ENCODE assay signal across 9 cellular contexts in genomic region chr3:32428092-32429068, GRCh38. TPM values are rescaled to one million over a fixed set of nuclear protein-coding genes. Genes with fewer than 3 reads are reported as not detected.
DNase-seq lines count a peak whose midpoint lies in the region; ATAC-seq and TF ChIP-seq lines count a peak whose summit lies in the region.
"Had no signal": no experiment of that assay in that cellular context is flagged by ENCODE, and none has a peak within 500 bp of the region (broad histone marks: within the 10 kb centered on the region; RNA-seq: fewer than 3 reads in every experiment).

No MANE protein-coding gene starts in this region.

- peak overlapping the region; percentile 17 for H3K27ac Mint-ChIP-seq in mesothelial cell of epicardium

- H3K9me3 Mint-ChIP-seq in mesothelial cell of epicardium: no peaks in the 10 kb centered on the region

- no peaks in the 10 kb centered on the region for H3K27me3 Mint-ChIP-seq in mesothelial cell of epicardium (ENCODE audit: low read depth)

- no peaks in the 10 kb centered on the region for H3K36me3 ChIP-seq in OCI-LY3 (replicated peaks; ENCODE audit: low read depth, low read length)

- no peaks in the 10 kb centered on the region for H3K9me3 ChIP-seq in OCI-LY3 (ENCODE audit: insufficient read depth, low read length)

- ATAC-seq in GM18868 (IDR thresholded peaks at IDR 0.05; ENCODE audit: unreplicated experiment): peak; percentile 88
- ATAC-seq in HG02588 (IDR thresholded peaks at IDR 0.05; ENCODE audit: unreplicated experiment): peak; percentile 66

- peak overlapping the region; percentile 26; the same call in 1 of the 2 replicates for H3K4me3 ChIP-seq in OCI-LY3 (ENCODE audit: low read length)

- peaks cover 66% of the 10 kb centered on the region for H3K4me1 ChIP-seq in OCI-LY3 (ENCODE audit: low read length)

- H3K36me3 Mint-ChIP-seq in mesothelial cell of epicardium: no peaks in the 10 kb centered on the region

- H3K79me2 ChIP-seq in OCI-LY3 (ENCODE audit: low read length): peaks cover 60% of the 10 kb centered on the region

- DNase-seq in mesothelial cell of epicardium (ENCODE audit: low spot score in 2 of 2, unreplicated experiment in 2 of 2): no peak
- no peak for DNase-seq in NCI-H345 treated with DMSO at 0.1 percent for 48 hours (lab: John Stamatoyannopoulos, UW; ENCODE audit: unreplicated experiment)
- DNase-seq in cerebellum (ENCODE audit: low spot score): no peak
- no peak for DNase-seq in NCI-H1092 treated with DMSO at 0.1 percent for 48 hours (lab: John Stamatoyannopoulos, UW)
- no peak for DNase-seq in amygdala (lab: John Stamatoyannopoulos, UW)

- no peaks in the 10 kb centered on the region for H3K4me1 Mint-ChIP-seq in mesothelial cell of epicardium

- peaks cover 5% of the 10 kb centered on the region; the same call in 1 of the 2 replicates for H3K27me3 ChIP-seq in OCI-LY3 (ENCODE audit: low read depth, low read length)

- H4K20me1 ChIP-seq in OCI-LY3 (ENCODE audit: insufficient read depth, low read length): no peaks in the 10 kb centered on the region

- peak overlapping the region; percentile 60 for H3K4me2 ChIP-seq in OCI-LY3 (ENCODE audit: low read length)

- no peak overlapping the region for H3K4me3 Mint-ChIP-seq in mesothelial cell of epicardium

- H2AFZ ChIP-seq in OCI-LY3 (ENCODE audit: low read depth, low read length): no peak overlapping the region

- H3K27ac ChIP-seq in OCI-LY3 (ENCODE audit: low read length): peak overlapping the region; percentile 18; the same call in 1 of the 2 replicates
- H3K27ac ChIP-seq: epithelial cell of prostate had no signal

- TF ChIP-seq CTCF in OCI-LY3 (IDR thresholded peaks at IDR 0.05; ENCODE audit: low read depth, low read length) (no peak), mesothelial cell of epicardium (IDR thresholded peaks at IDR 0.05; ENCODE audit: unreplicated experiment) (no peak)

- peak overlapping the region; percentile 8; the same call in 1 of the 2 replicates for H3K9ac ChIP-seq in OCI-LY3 (ENCODE audit: low read length)

RNA-seq across cellular contexts. Expression of gene CMTM7, which starts 36.7 kb away (rescaled TPM):
- total RNA-seq in mesothelial cell of epicardium (14.2 to 18.0 TPM (median 16.6 TPM) in 3 replicates), cerebellum (7.9 TPM)
